In genomic region chr9:112041199-112041535, GRCh38 we compare ENCODE assay signal across 2 cellular contexts.
TF ChIP-seq lines count a peak whose summit lies in the region.

No MANE protein-coding gene starts in this region.

TF ChIP-seq in A549, 52 proteins besides CTCF, POLR2A, EP300 and RAD21:
- TF ChIP-seq ZNF302 (CRISPR knock-in tag; IDR thresholded peaks at IDR 0.05) (0 out of 2 replicates have a peak, but pooled peaks have one; percentile 81), ZSCAN20 (CRISPR knock-in tag; IDR thresholded peaks at IDR 0.05) (no peak), CBX8 (IDR thresholded peaks at IDR 0.05) (no peak)

TF ChIP-seq in IMR-90, 13 proteins besides CTCF, POLR2A, EP300 and RAD21:
- no peak for TF ChIP-seq RFX5 (IDR thresholded peaks at IDR 0.05; ENCODE audit: low read depth, low read length)
- TF ChIP-seq CHD1 (IDR thresholded peaks at IDR 0.05; ENCODE audit: low read depth, low read length): no peak
- TF ChIP-seq CEBPB (IDR thresholded peaks at IDR 0.05; ENCODE audit: low read depth, low read length): no peak
- no peak for TF ChIP-seq ELK1 (IDR thresholded peaks at IDR 0.05; ENCODE audit: borderline replicate concordance, low read depth, low read length)
- TF ChIP-seq MAZ (IDR thresholded peaks at IDR 0.05; ENCODE audit: borderline replicate concordance, low read depth, low read length): no peak
- TF ChIP-seq BHLHE40 (IDR thresholded peaks at IDR 0.05; ENCODE audit: low read depth, low read length): no peak
- TF ChIP-seq NFE2L2 (IDR thresholded peaks at IDR 0.05; ENCODE audit: low read depth, low read length): no peak
- no peak for TF ChIP-seq MXI1 (IDR thresholded peaks at IDR 0.05; ENCODE audit: borderline replicate concordance, low read depth, low read length)
- TF ChIP-seq RCOR1 (IDR thresholded peaks at IDR 0.05; ENCODE audit: insufficient replicate concordance, low read length): no peak
- no peak for TF ChIP-seq FOS (IDR thresholded peaks at IDR 0.05; ENCODE audit: low read depth, low read length)
- no peak for TF ChIP-seq USF2 (IDR thresholded peaks at IDR 0.05; ENCODE audit: low read depth, low read length)
